Comparison of ENCODE assay signal across 10 cellular contexts in the genomic region with DNA sequence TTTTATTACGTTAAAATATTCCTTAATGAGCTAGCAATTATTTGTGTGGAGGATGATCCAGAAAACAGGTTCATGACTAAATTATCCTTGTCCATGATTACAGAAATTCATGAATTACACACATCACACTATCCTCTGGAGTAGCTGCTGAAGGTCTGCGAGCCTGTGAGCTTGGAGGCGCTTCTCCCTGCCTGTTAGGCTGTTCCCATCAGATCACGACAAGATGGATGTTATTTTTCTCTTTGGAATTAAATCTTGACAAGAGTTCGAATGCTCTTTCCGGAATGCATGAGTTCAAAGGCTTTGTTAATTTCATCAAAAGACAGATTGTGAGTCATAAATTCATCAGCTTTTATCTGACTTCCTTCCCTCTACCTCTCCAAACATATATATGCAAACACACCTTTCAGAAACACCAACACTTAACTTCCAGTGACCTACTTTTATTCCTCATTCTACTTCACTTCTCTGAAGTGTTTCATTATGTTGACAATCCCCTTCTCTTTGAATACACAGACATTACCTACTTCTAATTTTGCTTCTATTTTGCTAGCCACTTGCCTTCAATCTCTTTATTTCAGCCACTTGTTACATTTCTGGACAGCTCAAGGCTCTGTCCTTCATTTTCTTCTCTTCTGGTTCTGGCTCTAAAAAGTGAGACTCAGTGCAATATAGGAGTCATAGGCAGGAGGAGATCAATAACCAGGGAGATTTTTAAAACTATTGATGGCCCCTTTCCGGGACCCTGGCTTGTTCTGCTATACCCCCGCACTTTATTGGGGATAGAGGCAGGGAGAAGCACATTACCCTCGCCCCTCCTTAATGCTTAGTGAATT.
DNase-seq lines count a peak whose midpoint lies in the region; ATAC-seq, FAIRE-seq and TF ChIP-seq lines count a peak whose summit lies in the region.
"Had no signal": no experiment of that assay in that cellular context is flagged by ENCODE, and none has a peak within 500 bp of the region (broad histone marks: within the 10 kb centered on the region; RNA-seq: fewer than 3 reads in every experiment).

No MANE protein-coding gene starts in this region.

- H2BK12ac ChIP-seq in neuronal stem cell (ENCODE audit: low read length): no peak overlapping the region

- peaks cover 2 to 7% of the 10 kb centered on the region in 2 donors for H3K9me3 ChIP-seq in neuronal stem cell (replicated peaks in 1 of 2; ENCODE audit: control insufficient read depth in 2 of 2, insufficient read depth in 1 of 2, low read depth in 1 of 2, low read length in 2 of 2)
- H3K9me3 ChIP-seq: testis had no signal

- no peaks in the 10 kb centered on the region for H3K27me3 ChIP-seq in neuronal stem cell (ENCODE audit: control insufficient read depth in 3 of 3, insufficient read depth in 3 of 3, low read depth in 1 of 3, low read length in 3 of 3)
- H3K27me3 ChIP-seq: testis had no signal

- no peak overlapping the region for H4K91ac ChIP-seq in neuronal stem cell (ENCODE audit: low read depth, low read length, poor library complexity)

- no peak overlapping the region for H2BK5ac ChIP-seq in neuronal stem cell (ENCODE audit: low read length)

- no peak overlapping the region for H3K9ac ChIP-seq in neuronal stem cell (ENCODE audit: low read depth, low read length, poor library complexity)

- H3K4me3 Mint-ChIP-seq in activated naive CD8-positive, alpha-beta T cell treated with anti-CD3 and anti-CD28 coated beads, Interleukin-2, amount 50 U/mL, for 24 hours: peak overlapping the region; percentile 4

- FAIRE-seq in GM12891 (lab: Jason Lieb, UNC): peak; percentile 52

- H3K27ac Mint-ChIP-seq in activated naive CD8-positive, alpha-beta T cell treated with anti-CD3 and anti-CD28 coated beads, Interleukin-2, amount 50 U/mL, for 24 hours: peak overlapping the region; percentile 3

- peak overlapping the region; percentile 52 for H2AFZ ChIP-seq in neuronal stem cell (ENCODE audit: low read length)

- peaks cover 8% of the 10 kb centered on the region for H3K36me3 Mint-ChIP-seq in activated naive CD8-positive, alpha-beta T cell treated with anti-CD3 and anti-CD28 coated beads, Interleukin-2, amount 50 U/mL, for 24 hours (ENCODE audit: low read depth)

- no peak overlapping the region for H3K4me2 ChIP-seq in neuronal stem cell (ENCODE audit: insufficient read depth, low read length, poor library complexity, severe bottlenecking)

- no CpG with 5 or more reads among the region's 9 CpGs for WGBS in neuronal stem cell (ENCODE audit: extremely low coverage in 2 of 2, insufficient read length in 2 of 2, insufficient replicate concordance in 1 of 2), 2 donors

- DNase-seq in GM12891 (ENCODE audit: insufficient read length, low spot score) (no peak), NCI-H510A treated with DMSO at 0.1 percent for 48 hours (lab: John Stamatoyannopoulos, UW) (peak; percentile 91), neuronal stem cell (ENCODE audit: low spot score) (no peak), MV-4-11 (lab: John Stamatoyannopoulos, UW) (no peak), left lobe of liver (ENCODE audit: low spot score) (no peak)
- no peak for DNase-seq in activated naive CD8-positive, alpha-beta T cell treated with anti-CD3 and anti-CD28 coated beads, Interleukin-2, amount 50 U/mL, for 24 hours
- DNase-seq: activated CD8-positive, alpha-beta memory T cell treated with anti-CD3 and anti-CD28 coated beads for 24 hours; NCI-H1436 treated with DMSO at 0.1 percent for 48 hours; testis had no signal

- H3K9me3 Mint-ChIP-seq in activated naive CD8-positive, alpha-beta T cell treated with anti-CD3 and anti-CD28 coated beads, Interleukin-2, amount 50 U/mL, for 24 hours: peaks cover 6% of the 10 kb centered on the region

- peaks cover 0 to 24% of the 10 kb centered on the region in 2 donors for H3K4me1 ChIP-seq in neuronal stem cell (ENCODE audit: control insufficient read depth in 2 of 2, insufficient read depth in 1 of 2, low read depth in 1 of 2, low read length in 2 of 2)
- H3K4me1 ChIP-seq: testis had no signal

- no peak for TF ChIP-seq POLR2A in GM12891 (IDR thresholded peaks at IDR 0.05; ENCODE audit: low read depth, low read length)

- H3K18ac ChIP-seq in neuronal stem cell (ENCODE audit: low read length): no peak overlapping the region

- no peak overlapping the region for H3K27ac ChIP-seq in neuronal stem cell (replicated peaks; ENCODE audit: low read length)
- H3K27ac ChIP-seq: testis had no signal

- no peak overlapping the region for H4K8ac ChIP-seq in neuronal stem cell (ENCODE audit: low read depth, low read length)

- H3K23ac ChIP-seq in neuronal stem cell (ENCODE audit: low read depth, low read length, poor library complexity): no peak overlapping the region

- no peaks in the 10 kb centered on the region for H3K79me1 ChIP-seq in neuronal stem cell (ENCODE audit: low read depth, low read length)

- peaks cover 45% of the 10 kb centered on the region for H3K4me1 Mint-ChIP-seq in activated naive CD8-positive, alpha-beta T cell treated with anti-CD3 and anti-CD28 coated beads, Interleukin-2, amount 50 U/mL, for 24 hours

- no peak overlapping the region for H3K4ac ChIP-seq in neuronal stem cell (ENCODE audit: low read length)

- peak; percentile 54 for ATAC-seq in activated naive CD8-positive, alpha-beta T cell treated with anti-CD3 and anti-CD28 coated beads, Interleukin-2, amount 50 U/mL, for 24 hours
- ATAC-seq in GM21619 (IDR thresholded peaks at IDR 0.05; ENCODE audit: unreplicated experiment) (no peak), left lobe of liver (no peak)

- H3K14ac ChIP-seq in neuronal stem cell (ENCODE audit: low read length): no peak overlapping the region

- H2BK15ac ChIP-seq in neuronal stem cell (ENCODE audit: low read length): no peak overlapping the region

- no peak overlapping the region for H2AK5ac ChIP-seq in neuronal stem cell (ENCODE audit: low read depth, low read length)

- no peaks in the 10 kb centered on the region for H3K36me3 ChIP-seq in neuronal stem cell (replicated peaks in 1 of 2; ENCODE audit: control insufficient read depth in 2 of 2, insufficient read depth in 2 of 2, low read length in 2 of 2)

- H3K27me3 Mint-ChIP-seq in activated naive CD8-positive, alpha-beta T cell treated with anti-CD3 and anti-CD28 coated beads, Interleukin-2, amount 50 U/mL, for 24 hours: no peaks in the 10 kb centered on the region

- H3K4me3 ChIP-seq in neuronal stem cell (ENCODE audit: low read length in 2 of 2): no peak overlapping the region
- H3K4me3 ChIP-seq: testis had no signal

- no peak overlapping the region for H2BK120ac ChIP-seq in neuronal stem cell (ENCODE audit: low read depth, low read length)

TF ChIP-seq in GM12891, 5 proteins besides CTCF, POLR2A, EP300 and RAD21:
- TF ChIP-seq TAF1 (IDR thresholded peaks at IDR 0.05; ENCODE audit: low read depth, low read length): no peak
- no peak for TF ChIP-seq POU2F2 (IDR thresholded peaks at IDR 0.05; ENCODE audit: low read depth, low read length)
- TF ChIP-seq POLR2AphosphoS5 (IDR thresholded peaks at IDR 0.05; ENCODE audit: low read depth, low read length): no peak
- no peak for TF ChIP-seq SPI1 (IDR thresholded peaks at IDR 0.05; ENCODE audit: low read depth, low read length)
- TF ChIP-seq PAX5 (IDR thresholded peaks at IDR 0.05; ENCODE audit: insufficient read depth, low read length, severe bottlenecking): no peak
TF ChIP-seq in GM12891: peak in this region for 0.
